10 cellular contexts compared by ENCODE assay signal in genomic region chr2:20514596-20515269, GRCh38.
DNase-seq lines count a peak whose midpoint lies in the region; ATAC-seq, FAIRE-seq and TF ChIP-seq lines count a peak whose summit lies in the region.
"Had no signal": no experiment of that assay in that cellular context is flagged by ENCODE, and none has a peak within 500 bp of the region (broad histone marks: within the 10 kb centered on the region; RNA-seq: fewer than 3 reads in every experiment).

No MANE protein-coding gene starts in this region.

- 40% methylated on average over 8 of the region's 8 CpGs for WGBS in K562 (ENCODE audit: insufficient coverage, low coverage, missing lambda C conversion rate)

- peaks cover 0 to 2% of the 10 kb centered on the region in 2 experiments; a peak in 1 of 5 replicates for H3K4me1 ChIP-seq in K562 (replicated peaks in 1 of 2; ENCODE audit: control insufficient read depth in 2 of 2, insufficient read depth in 2 of 2, low read length in 2 of 2)

- POLR2A ChIA-PET in K562 (lab: Yijun Ruan, JAX), result interaction anchor here (1.1 kb wide), 1 partner anchor 11 kb away, joined by 3 read pairs; no protein-coding TSS in a partner anchor

- intact Hi-C loops in K562 (cut with micrococcal nuclease), result no loop called here

- TF ChIP-seq POLR2A in K562 (conservative IDR thresholded peaks at IDR 0.05), result no peak

- no peak overlapping the region for H3K9ac ChIP-seq in K562 (ENCODE audit: insufficient read depth in 1 of 2, low read depth in 2 of 2, low read length in 2 of 2)
- H3K9ac ChIP-seq: KMS-11, parathyroid adenoma had no signal

- TF ChIP-seq RAD21 in K562 (CRISPR knock-in tag; conservative IDR thresholded peaks at IDR 0.05 in 1 of 2, IDR thresholded peaks at IDR 0.05 in 1 of 2), result no peak

- no peak overlapping the region for H3K4me3 ChIP-seq in K562

- ATAC-seq in K562 (no peak), GM19463 (IDR thresholded peaks at IDR 0.05; ENCODE audit: unreplicated experiment) (no peak), HG02938 (IDR thresholded peaks at IDR 0.05; ENCODE audit: unreplicated experiment) (no peak)

- H3K9me1 ChIP-seq in K562 (ENCODE audit: control insufficient read depth, insufficient read depth, low read length), result no peaks in the 10 kb centered on the region

- DNase-seq in HK-2 (ENCODE audit: unreplicated experiment), result peak; percentile 89
- DNase-seq in K562 (ENCODE audit: extremely low read depth in 1 of 4, low spot score in 3 of 4), result no peak
- DNase-seq in iris pigment epithelial cell (ENCODE audit: low read depth), result peak; percentile 99
- DNase-seq in stromal cell of bone marrow (ENCODE audit: low read depth), result peak; percentile 95
- DNase-seq in KG1 (lab: John Stamatoyannopoulos, UW), result no peak
- DNase-seq in stimulated activated CD4-positive, alpha-beta T cell treated with anti-CD3 and anti-CD28 coated beads, Interleukin-4, amount 100 ng/mL, for 1 hour, result no peak

- no peak for TF ChIP-seq CTCF in K562 (IDR thresholded peaks at IDR 0.05 in 2 of 3, conservative IDR thresholded peaks at IDR 0.05 in 1 of 3; ENCODE audit: insufficient read depth in 2 of 3, low read depth in 1 of 3, low read length in 3 of 3)

- in situ Hi-C loops in K562 (cut with MboI), result no loop called here

- H3K36me3 ChIP-seq in K562 (ENCODE audit: control insufficient read depth, insufficient read depth, low read length), result no peaks in the 10 kb centered on the region

- FAIRE-seq in K562 (lab: Jason Lieb, UNC), result no peak

- H2AFZ ChIP-seq in K562 (ENCODE audit: low read depth, low read length), result no peak overlapping the region
- H2AFZ ChIP-seq: parathyroid adenoma had no signal

- no peak for TF ChIP-seq EP300 in K562 (IDR thresholded peaks at IDR 0.05; ENCODE audit: low read length)

- CTCF ChIA-PET in K562 (lab: Yijun Ruan, JAX; ENCODE audit: low intra/inter-chr PET ratio), result no interaction called here

- no peak overlapping the region for H3K27ac ChIP-seq in K562 (ENCODE audit: extremely low read depth, low read depth, low read length)
- H3K27ac ChIP-seq: KMS-11, parathyroid adenoma had no signal

- no TSS peak for BruUV-seq in K562 (replicated peaks; lab: Mats Ljungman, UMichigan)

- no peaks in the 10 kb centered on the region for H3K79me2 ChIP-seq in K562 (ENCODE audit: control insufficient read depth, insufficient read depth, low read length)
- H3K79me2 ChIP-seq: parathyroid adenoma had no signal

- no peaks in the 10 kb centered on the region for H3K9me3 ChIP-seq in K562 (replicated peaks; ENCODE audit: control insufficient read depth, insufficient read depth, low read depth, low read length)

- H3K4me2 ChIP-seq in K562 (ENCODE audit: insufficient read depth, low read length), result no peak overlapping the region
- H3K4me2 ChIP-seq: KMS-11 had no signal

- H4K20me1 ChIP-seq in K562 (replicated peaks; ENCODE audit: control insufficient read depth, insufficient read depth, low read length), result no peaks in the 10 kb centered on the region

- H3K27me3 ChIP-seq in K562 (ENCODE audit: control insufficient read depth in 2 of 2, insufficient read depth in 2 of 2, low read length in 2 of 2), result peaks cover 2 to 37% of the 10 kb centered on the region in 2 experiments; a peak in 3 of 5 replicates

TF ChIP-seq in K562, 482 proteins besides CTCF, POLR2A, EP300 and RAD21:
- TF ChIP-seq ZNF511 (CRISPR knock-in tag; IDR thresholded peaks at IDR 0.05) (no peak), ZBTB33 (CRISPR knock-in tag; IDR thresholded peaks at IDR 0.05) (0 out of 2 replicates have a peak, but pooled peaks have one; percentile 21), ATF3 (IDR thresholded peaks at IDR 0.05) (0 out of 2 replicates have a peak, but pooled peaks have one; percentile 26), ATF3 (CRISPR knock-in tag; conservative IDR thresholded peaks at IDR 0.05) (no peak), PHF20 (IDR thresholded peaks at IDR 0.05; ENCODE audit: partially characterized antibody) (no peak), FOSL1 (tag; conservative IDR thresholded peaks at IDR 0.05) (peak; percentile 43; the same call in 1 of the 2 replicates), NBN (IDR thresholded peaks at IDR 0.05; ENCODE audit: low read depth) (no peak), TRIM28 (IDR thresholded peaks at IDR 0.05) (no peak), ZFP36 (IDR thresholded peaks at IDR 0.05; ENCODE audit: low read depth, low read length, partially characterized antibody) (peak; percentile 11), PREB (CRISPR knock-in tag; IDR thresholded peaks at IDR 0.05) (no peak)

Comparison
In these comparisons a context has a peak if more than half of its experiments do, and no peak if none do; other contexts are left out.
1. DNase-seq: peak in HK-2 (single experiment), iris pigment epithelial cell (single experiment) and stromal cell of bone marrow (single experiment); none in K562 (0 of 4), KG1 (single experiment) and stimulated activated CD4-positive, alpha-beta T cell treated with anti-CD3 and anti-CD28 coated beads, Interleukin-4, amount 100 ng/mL, for 1 hour (single experiment).